ENCODE assay signal across 1 cellular context in the genomic region with DNA sequence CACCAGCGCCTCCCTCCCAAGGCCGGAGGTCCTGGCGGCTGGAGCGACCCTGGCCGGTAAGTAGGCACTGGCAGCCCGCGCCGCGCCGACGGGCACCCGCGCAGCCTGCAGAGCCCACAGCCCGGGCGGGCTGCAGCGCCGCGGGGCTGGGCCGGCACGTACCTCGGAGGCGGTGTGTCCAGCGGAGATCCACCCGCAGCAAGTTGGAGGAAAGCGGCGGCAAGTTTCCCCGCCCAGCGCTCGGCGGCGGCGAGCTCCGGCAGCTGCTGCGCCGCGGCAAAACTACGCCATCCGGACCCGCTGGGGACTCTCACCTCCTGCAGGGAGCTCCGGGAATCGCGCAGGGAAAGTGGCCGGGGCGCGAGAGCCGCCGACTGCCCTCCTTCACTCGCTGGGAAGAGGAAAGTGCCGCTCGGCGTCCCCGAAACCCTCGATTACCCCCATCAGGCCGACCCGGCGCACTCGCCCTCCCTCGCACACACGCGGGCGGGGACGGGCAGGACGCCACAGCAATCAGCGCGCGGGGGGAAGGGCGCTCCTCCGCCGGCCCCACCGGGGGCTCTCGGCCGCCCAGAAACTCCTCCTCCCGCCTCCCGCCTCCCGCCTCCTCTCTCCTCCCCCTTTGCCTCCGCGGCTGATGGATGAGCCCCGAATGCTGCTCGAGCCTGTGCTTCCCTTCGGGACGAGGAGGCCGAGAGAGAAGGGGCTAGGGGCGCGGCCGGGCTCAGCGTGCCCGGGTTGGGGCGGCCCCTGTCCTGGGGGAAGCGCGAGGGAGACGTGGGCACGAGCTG.
A peak's percentile ranks its signal among the peaks of the same experiment; 100 is the strongest.
TF ChIP-seq lines count a peak whose summit lies in the region.

A gene (minus strand): TSS at position 436 of the 791 bp plus-strand sequence. CDS start 24,620 bp downstream, outside the sequence.

TF ChIP-seq in HepG2, 621 proteins besides CTCF, POLR2A, EP300 and RAD21 (continued from another document and continues in another):
- TF ChIP-seq, protein P1, sequence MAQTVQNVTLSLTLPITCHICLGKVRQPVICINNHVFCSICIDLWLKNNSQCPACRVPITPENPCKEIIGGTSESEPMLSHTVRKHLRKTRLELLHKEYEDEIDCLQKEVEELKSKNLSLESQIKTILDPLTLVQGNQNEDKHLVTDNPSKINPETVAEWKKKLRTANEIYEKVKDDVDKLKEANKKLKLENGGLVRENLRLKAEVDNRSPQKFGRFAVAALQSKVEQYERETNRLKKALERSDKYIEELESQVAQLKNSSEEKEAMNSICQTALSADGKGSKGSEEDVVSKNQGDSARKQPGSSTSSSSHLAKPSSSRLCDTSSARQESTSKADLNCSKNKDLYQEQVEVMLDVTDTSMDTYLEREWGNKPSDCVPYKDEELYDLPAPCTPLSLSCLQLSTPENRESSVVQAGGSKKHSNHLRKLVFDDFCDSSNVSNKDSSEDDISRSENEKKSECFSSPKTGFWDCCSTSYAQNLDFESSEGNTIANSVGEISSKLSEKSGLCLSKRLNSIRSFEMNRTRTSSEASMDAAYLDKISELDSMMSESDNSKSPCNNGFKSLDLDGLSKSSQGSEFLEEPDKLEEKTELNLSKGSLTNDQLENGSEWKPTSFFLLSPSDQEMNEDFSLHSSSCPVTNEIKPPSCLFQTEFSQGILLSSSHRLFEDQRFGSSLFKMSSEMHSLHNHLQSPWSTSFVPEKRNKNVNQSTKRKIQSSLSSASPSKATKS (CRISPR knock-in tag; IDR thresholded peaks at IDR 0.05) = no peak
- TF ChIP-seq REXO4 (CRISPR knock-in tag; IDR thresholded peaks at IDR 0.05; ENCODE audit: borderline replicate concordance) (no peak), ZNF432 (CRISPR knock-in tag; IDR thresholded peaks at IDR 0.05; ENCODE audit: borderline replicate concordance) (no peak), ZFP36L1 (CRISPR knock-in tag; IDR thresholded peaks at IDR 0.05) (peak; percentile 82), FOXA1 (IDR thresholded peaks at IDR 0.05) (no peak), FOXA1 (CRISPR knock-in tag; IDR thresholded peaks at IDR 0.05) (0 out of 2 replicates have a peak, but pooled peaks have one; percentile 37), GLI4 (CRISPR knock-in tag; IDR thresholded peaks at IDR 0.05; ENCODE audit: borderline replicate concordance) (peak; percentile 86; the same call in 1 of the 2 replicates), FLYWCH1 (CRISPR knock-in tag; IDR thresholded peaks at IDR 0.05) (0 out of 2 replicates have a peak, but pooled peaks have one; percentile 47), SKI (IDR thresholded peaks at IDR 0.05; ENCODE audit: partially characterized antibody) (no peak), ZNF777 (CRISPR knock-in tag; IDR thresholded peaks at IDR 0.05) (peak; percentile 71), CCAR2 (optimal IDR thresholded peaks at IDR 0.05; ENCODE audit: low read depth, low read length) (no peak), ZNF781 (CRISPR knock-in tag; IDR thresholded peaks at IDR 0.05; ENCODE audit: borderline replicate concordance, not compliant biosample characterization) (no peak), PLRG1 (conservative IDR thresholded peaks at IDR 0.05) (no peak), POLR2AphosphoS5 (IDR thresholded peaks at IDR 0.05; ENCODE audit: low read depth, low read length) (peak; percentile 80), ZSCAN20 (CRISPR knock-in tag; IDR thresholded peaks at IDR 0.05; ENCODE audit: borderline replicate concordance) (no peak), MEIS1 (CRISPR knock-in tag; IDR thresholded peaks at IDR 0.05; ENCODE audit: borderline replicate concordance) (0 out of 2 replicates have a peak, but pooled peaks have one; percentile 58), SMYD3 (CRISPR knock-in tag; IDR thresholded peaks at IDR 0.05) (0 out of 2 replicates have a peak, but pooled peaks have one; percentile 57), KDM2A (CRISPR knock-in tag; IDR thresholded peaks at IDR 0.05; ENCODE audit: borderline replicate concordance, low read depth) (no peak), FOXK2 (IDR thresholded peaks at IDR 0.05) (no peak), ZNF766 (CRISPR knock-in tag; IDR thresholded peaks at IDR 0.05; ENCODE audit: borderline replicate concordance) (no peak), CENPT (CRISPR knock-in tag; IDR thresholded peaks at IDR 0.05; ENCODE audit: low read depth) (peak; percentile 45; the same call in 1 of the 2 replicates), SALL1 (CRISPR knock-in tag; IDR thresholded peaks at IDR 0.05) (peak; percentile 84), TBP (CRISPR knock-in tag; IDR thresholded peaks at IDR 0.05) (no peak), PHF20 (CRISPR knock-in tag; IDR thresholded peaks at IDR 0.05) (peak; percentile 34; the same call in 1 of the 2 replicates), NFRKB (IDR thresholded peaks at IDR 0.05) (no peak)
- TF ChIP-seq, protein P2, sequence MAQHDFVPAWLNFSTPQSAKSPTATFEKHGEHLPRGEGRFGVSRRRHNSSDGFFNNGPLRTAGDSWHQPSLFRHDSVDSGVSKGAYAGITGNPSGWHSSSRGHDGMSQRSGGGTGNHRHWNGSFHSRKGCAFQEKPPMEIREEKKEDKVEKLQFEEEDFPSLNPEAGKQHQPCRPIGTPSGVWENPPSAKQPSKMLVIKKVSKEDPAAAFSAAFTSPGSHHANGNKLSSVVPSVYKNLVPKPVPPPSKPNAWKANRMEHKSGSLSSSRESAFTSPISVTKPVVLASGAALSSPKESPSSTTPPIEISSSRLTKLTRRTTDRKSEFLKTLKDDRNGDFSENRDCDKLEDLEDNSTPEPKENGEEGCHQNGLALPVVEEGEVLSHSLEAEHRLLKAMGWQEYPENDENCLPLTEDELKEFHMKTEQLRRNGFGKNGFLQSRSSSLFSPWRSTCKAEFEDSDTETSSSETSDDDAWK (CRISPR knock-in tag; IDR thresholded peaks at IDR 0.05) = no peak
- TF ChIP-seq, protein P3, sequence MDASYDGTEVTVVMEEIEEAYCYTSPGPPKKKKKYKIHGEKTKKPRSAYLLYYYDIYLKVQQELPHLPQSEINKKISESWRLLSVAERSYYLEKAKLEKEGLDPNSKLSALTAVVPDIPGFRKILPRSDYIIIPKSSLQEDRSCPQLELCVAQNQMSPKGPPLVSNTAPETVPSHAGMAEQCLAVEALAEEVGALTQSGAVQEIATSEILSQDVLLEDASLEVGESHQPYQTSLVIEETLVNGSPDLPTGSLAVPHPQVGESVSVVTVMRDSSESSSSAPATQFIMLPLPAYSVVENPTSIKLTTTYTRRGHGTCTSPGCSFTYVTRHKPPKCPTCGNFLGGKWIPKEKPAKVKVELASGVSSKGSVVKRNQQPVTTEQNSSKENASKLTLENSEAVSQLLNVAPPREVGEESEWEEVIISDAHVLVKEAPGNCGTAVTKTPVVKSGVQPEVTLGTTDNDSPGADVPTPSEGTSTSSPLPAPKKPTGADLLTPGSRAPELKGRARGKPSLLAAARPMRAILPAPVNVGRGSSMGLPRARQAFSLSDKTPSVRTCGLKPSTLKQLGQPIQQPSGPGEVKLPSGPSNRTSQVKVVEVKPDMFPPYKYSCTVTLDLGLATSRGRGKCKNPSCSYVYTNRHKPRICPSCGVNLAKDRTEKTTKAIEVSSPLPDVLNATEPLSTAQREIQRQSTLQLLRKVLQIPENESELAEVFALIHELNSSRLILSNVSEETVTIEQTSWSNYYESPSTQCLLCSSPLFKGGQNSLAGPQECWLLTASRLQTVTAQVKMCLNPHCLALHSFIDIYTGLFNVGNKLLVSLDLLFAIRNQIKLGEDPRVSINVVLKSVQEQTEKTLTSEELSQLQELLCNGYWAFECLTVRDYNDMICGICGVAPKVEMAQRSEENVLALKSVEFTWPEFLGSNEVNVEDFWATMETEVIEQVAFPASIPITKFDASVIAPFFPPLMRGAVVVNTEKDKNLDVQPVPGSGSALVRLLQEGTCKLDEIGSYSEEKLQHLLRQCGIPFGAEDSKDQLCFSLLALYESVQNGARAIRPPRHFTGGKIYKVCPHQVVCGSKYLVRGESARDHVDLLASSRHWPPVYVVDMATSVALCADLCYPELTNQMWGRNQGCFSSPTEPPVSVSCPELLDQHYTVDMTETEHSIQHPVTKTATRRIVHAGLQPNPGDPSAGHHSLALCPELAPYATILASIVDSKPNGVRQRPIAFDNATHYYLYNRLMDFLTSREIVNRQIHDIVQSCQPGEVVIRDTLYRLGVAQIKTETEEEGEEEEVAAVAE (CRISPR knock-in tag; IDR thresholded peaks at IDR 0.05; ENCODE audit: borderline replicate concordance) = no peak
- TF ChIP-seq, protein P4, sequence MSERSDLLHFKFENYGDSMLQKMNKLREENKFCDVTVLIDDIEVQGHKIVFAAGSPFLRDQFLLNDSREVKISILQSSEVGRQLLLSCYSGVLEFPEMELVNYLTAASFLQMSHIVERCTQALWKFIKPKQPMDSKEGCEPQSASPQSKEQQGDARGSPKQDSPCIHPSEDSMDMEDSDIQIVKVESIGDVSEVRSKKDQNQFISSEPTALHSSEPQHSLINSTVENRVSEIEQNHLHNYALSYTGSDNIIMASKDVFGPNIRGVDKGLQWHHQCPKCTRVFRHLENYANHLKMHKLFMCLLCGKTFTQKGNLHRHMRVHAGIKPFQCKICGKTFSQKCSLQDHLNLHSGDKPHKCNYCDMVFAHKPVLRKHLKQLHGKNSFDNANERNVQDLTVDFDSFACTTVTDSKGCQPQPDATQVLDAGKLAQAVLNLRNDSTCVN (CRISPR knock-in tag; IDR thresholded peaks at IDR 0.05; ENCODE audit: borderline replicate concordance) = peak; percentile 69; the same call in 1 of the 2 replicates
- TF ChIP-seq, protein P5, sequence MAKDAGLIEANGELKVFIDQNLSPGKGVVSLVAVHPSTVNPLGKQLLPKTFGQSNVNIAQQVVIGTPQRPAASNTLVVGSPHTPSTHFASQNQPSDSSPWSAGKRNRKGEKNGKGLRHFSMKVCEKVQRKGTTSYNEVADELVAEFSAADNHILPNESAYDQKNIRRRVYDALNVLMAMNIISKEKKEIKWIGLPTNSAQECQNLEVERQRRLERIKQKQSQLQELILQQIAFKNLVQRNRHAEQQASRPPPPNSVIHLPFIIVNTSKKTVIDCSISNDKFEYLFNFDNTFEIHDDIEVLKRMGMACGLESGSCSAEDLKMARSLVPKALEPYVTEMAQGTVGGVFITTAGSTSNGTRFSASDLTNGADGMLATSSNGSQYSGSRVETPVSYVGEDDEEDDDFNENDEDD (CRISPR knock-in tag; IDR thresholded peaks at IDR 0.05; ENCODE audit: borderline replicate concordance) = peak; percentile 78; the same call in 1 of the 2 replicates
- TF ChIP-seq, protein P6, sequence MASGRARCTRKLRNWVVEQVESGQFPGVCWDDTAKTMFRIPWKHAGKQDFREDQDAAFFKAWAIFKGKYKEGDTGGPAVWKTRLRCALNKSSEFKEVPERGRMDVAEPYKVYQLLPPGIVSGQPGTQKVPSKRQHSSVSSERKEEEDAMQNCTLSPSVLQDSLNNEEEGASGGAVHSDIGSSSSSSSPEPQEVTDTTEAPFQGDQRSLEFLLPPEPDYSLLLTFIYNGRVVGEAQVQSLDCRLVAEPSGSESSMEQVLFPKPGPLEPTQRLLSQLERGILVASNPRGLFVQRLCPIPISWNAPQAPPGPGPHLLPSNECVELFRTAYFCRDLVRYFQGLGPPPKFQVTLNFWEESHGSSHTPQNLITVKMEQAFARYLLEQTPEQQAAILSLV (CRISPR knock-in tag; IDR thresholded peaks at IDR 0.05; ENCODE audit: borderline replicate concordance) = no peak
- TF ChIP-seq, protein P7, sequence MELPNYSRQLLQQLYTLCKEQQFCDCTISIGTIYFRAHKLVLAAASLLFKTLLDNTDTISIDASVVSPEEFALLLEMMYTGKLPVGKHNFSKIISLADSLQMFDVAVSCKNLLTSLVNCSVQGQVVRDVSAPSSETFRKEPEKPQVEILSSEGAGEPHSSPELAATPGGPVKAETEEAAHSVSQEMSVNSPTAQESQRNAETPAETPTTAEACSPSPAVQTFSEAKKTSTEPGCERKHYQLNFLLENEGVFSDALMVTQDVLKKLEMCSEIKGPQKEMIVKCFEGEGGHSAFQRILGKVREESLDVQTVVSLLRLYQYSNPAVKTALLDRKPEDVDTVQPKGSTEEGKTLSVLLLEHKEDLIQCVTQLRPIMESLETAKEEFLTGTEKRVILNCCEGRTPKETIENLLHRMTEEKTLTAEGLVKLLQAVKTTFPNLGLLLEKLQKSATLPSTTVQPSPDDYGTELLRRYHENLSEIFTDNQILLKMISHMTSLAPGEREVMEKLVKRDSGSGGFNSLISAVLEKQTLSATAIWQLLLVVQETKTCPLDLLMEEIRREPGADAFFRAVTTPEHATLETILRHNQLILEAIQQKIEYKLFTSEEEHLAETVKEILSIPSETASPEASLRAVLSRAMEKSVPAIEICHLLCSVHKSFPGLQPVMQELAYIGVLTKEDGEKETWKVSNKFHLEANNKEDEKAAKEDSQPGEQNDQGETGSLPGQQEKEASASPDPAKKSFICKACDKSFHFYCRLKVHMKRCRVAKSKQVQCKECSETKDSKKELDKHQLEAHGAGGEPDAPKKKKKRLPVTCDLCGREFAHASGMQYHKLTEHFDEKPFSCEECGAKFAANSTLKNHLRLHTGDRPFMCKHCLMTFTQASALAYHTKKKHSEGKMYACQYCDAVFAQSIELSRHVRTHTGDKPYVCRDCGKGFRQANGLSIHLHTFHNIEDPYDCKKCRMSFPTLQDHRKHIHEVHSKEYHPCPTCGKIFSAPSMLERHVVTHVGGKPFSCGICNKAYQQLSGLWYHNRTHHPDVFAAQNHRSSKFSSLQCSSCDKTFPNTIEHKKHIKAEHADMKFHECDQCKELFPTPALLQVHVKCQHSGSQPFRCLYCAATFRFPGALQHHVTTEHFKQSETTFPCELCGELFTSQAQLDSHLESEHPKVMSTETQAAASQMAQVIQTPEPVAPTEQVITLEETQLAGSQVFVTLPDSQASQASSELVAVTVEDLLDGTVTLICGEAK (IDR thresholded peaks at IDR 0.05) = no peak
- TF ChIP-seq, protein P7 (CRISPR knock-in tag; IDR thresholded peaks at IDR 0.05) = peak; percentile 16; the same call in 1 of the 2 replicates
